In genomic region chr3:4392992-4393391, GRCh38 we compare ENCODE assay signal across 16 cellular contexts.
A peak's percentile ranks its signal among the peaks of the same experiment; 100 is the strongest.
DNase-seq lines count a peak whose midpoint lies in the region; ATAC-seq and TF ChIP-seq lines count a peak whose summit lies in the region.
"Had no signal": no experiment of that assay in that cellular context is flagged by ENCODE, and none has a peak within 500 bp of the region (broad histone marks: within the 10 kb centered on the region; RNA-seq: fewer than 3 reads in every experiment).

No MANE protein-coding gene starts in this region.

- H3K27me3 ChIP-seq in esophagus muscularis mucosa (no peaks in the 10 kb centered on the region), SK-N-SH (ENCODE audit: insufficient read depth) (no peaks in the 10 kb centered on the region)

- H3K4me2 ChIP-seq in SK-N-SH, result no peak overlapping the region

- no peak for TF ChIP-seq CTCF in NB4 (IDR thresholded peaks at IDR 0.05; ENCODE audit: low read depth, low read length)
- no peak for TF ChIP-seq CTCF in esophagus muscularis mucosa (IDR thresholded peaks at IDR 0.05)
- no peak for TF ChIP-seq CTCF in SK-N-SH (IDR thresholded peaks at IDR 0.05)

- WGBS in esophagus muscularis mucosa, result 94% methylated on average over 5 of the region's 5 CpGs
- WGBS in SK-N-SH (ENCODE audit: low lambda C conversion rate), result 95% methylated on average over 5 of the region's 5 CpGs

- H3K27me3 Mint-ChIP-seq in activated CD8-positive, alpha-beta memory T cell treated with anti-CD3 and anti-CD28 coated beads, Interleukin-2, amount 10 ng/mL, durations not matched to agents 7 days and 5 days, result no peaks in the 10 kb centered on the region
- H3K27me3 Mint-ChIP-seq: CD4-positive, CD25-positive, alpha-beta regulatory T cell had no signal

- TF ChIP-seq EP300 in esophagus muscularis mucosa (IDR thresholded peaks at IDR 0.05) (no peak), SK-N-SH (IDR thresholded peaks at IDR 0.05; ENCODE audit: borderline replicate concordance in 1 of 2, low read depth in 1 of 2, low read length in 1 of 2) (no peak)

- no peaks in the 10 kb centered on the region for H3K79me2 ChIP-seq in SK-N-SH (ENCODE audit: insufficient read depth)

- H3K9me2 ChIP-seq in SK-N-SH, result no peaks in the 10 kb centered on the region

- no peak overlapping the region for H3K4me3 Mint-ChIP-seq in activated CD8-positive, alpha-beta memory T cell treated with anti-CD3 and anti-CD28 coated beads, Interleukin-2, amount 10 ng/mL, durations not matched to agents 7 days and 5 days
- H3K4me3 Mint-ChIP-seq: CD4-positive, CD25-positive, alpha-beta regulatory T cell had no signal

- H3K4me1 ChIP-seq in esophagus muscularis mucosa (no peaks in the 10 kb centered on the region), SK-N-SH (ENCODE audit: control insufficient read depth in 1 of 2, insufficient read depth in 2 of 2, low read depth in 1 of 2, low read length in 1 of 2) (peaks cover 0 to 5% of the 10 kb centered on the region in 2 experiments; a peak in 1 of 4 replicates)

- H3K9ac ChIP-seq in SK-N-SH, result no peak overlapping the region

- CTCF ChIA-PET in activated CD8-positive, alpha-beta memory T cell treated with anti-CD3 and anti-CD28 coated beads, Interleukin-2, amount 10 ng/mL, durations not matched to agents 7 days and 5 days (lab: Charles Lee), result interaction anchor here (1.1 to 3.7 kb wide), 5 partner anchors 17 to 241 kb away, joined by 3 to 23 read pairs (median 11); partner anchors contain the start of gene ITPR1
- CTCF ChIA-PET in SK-N-SH (lab: Yijun Ruan, JAX), result interaction anchor here (1.2 to 1.5 kb wide), 2 partner anchors 42 to 240 kb away, joined by 3 to 4 read pairs; no protein-coding TSS in a partner anchor

- peaks cover 13% of the 10 kb centered on the region for H3K9me3 Mint-ChIP-seq in activated CD8-positive, alpha-beta memory T cell treated with anti-CD3 and anti-CD28 coated beads, Interleukin-2, amount 10 ng/mL, durations not matched to agents 7 days and 5 days (ENCODE audit: low read depth)

- intact Hi-C loops in esophagus muscularis mucosa (cut with DNase I), result no loop called here

- DNase-seq in activated CD8-positive, alpha-beta memory T cell treated with anti-CD3 and anti-CD28 coated beads, Interleukin-2, amount 10 ng/mL, durations not matched to agents 7 days and 5 days, result no peak
- no peak for DNase-seq in activated CD8-positive, alpha-beta memory T cell treated with anti-CD3 and anti-CD28 coated beads, Interleukin-2, amount 50 U/mL, for 4 hours
- peak; percentile 7 for DNase-seq in NB4 (ENCODE audit: low read depth)
- DNase-seq in esophagus muscularis mucosa (ENCODE audit: extremely low spot score), result peak; percentile 42
- no peak for DNase-seq in SK-N-SH
- no peak for DNase-seq in HK-2 (ENCODE audit: unreplicated experiment)
- DNase-seq in cerebellum (ENCODE audit: low spot score), result no peak
- DNase-seq: CD4-positive, CD25-positive, alpha-beta regulatory T cell; Kasumi-1; NCI-H1048; NCI-H1436 treated with DMSO at 0.1 percent for 48 hours; NCI-H1930; NCI-H2107; NCI-H524; NCI-H748 treated with DMSO at 0.1 percent for 48 hours; PC-3 had no signal

- TF ChIP-seq POLR2A in NB4 (IDR thresholded peaks at IDR 0.05; ENCODE audit: extremely low read depth, insufficient read length) (no peak), esophagus muscularis mucosa (IDR thresholded peaks at IDR 0.05; ENCODE audit: low read depth) (no peak)

- H3K36me3 ChIP-seq in esophagus muscularis mucosa, result peaks cover 0 to 17% (median 2%) of the 10 kb centered on the region in 4 donors
- no peaks in the 10 kb centered on the region for H3K36me3 ChIP-seq in SK-N-SH (replicated peaks in 1 of 2; ENCODE audit: control insufficient read depth in 1 of 2, insufficient read depth in 2 of 2, low read length in 1 of 2)

- peaks cover 54% of the 10 kb centered on the region for H3K36me3 Mint-ChIP-seq in activated CD8-positive, alpha-beta memory T cell treated with anti-CD3 and anti-CD28 coated beads, Interleukin-2, amount 10 ng/mL, durations not matched to agents 7 days and 5 days

- peak overlapping the region; percentile 57 for H3K27ac Mint-ChIP-seq in activated CD8-positive, alpha-beta memory T cell treated with anti-CD3 and anti-CD28 coated beads, Interleukin-2, amount 10 ng/mL, durations not matched to agents 7 days and 5 days
- H3K27ac Mint-ChIP-seq: CD4-positive, CD25-positive, alpha-beta regulatory T cell had no signal

- POLR2A ChIA-PET in SK-N-SH (lab: Yijun Ruan, JAX), result no interaction called here

- H4K20me1 ChIP-seq in SK-N-SH (ENCODE audit: insufficient read depth), result no peaks in the 10 kb centered on the region

- H3K27ac ChIP-seq in esophagus muscularis mucosa (replicated peaks in 1 of 4) (no peak overlapping the region), SK-N-SH (ENCODE audit: low read depth in 2 of 2, low read length in 1 of 2) (no peak overlapping the region)

- H3K4me3 ChIP-seq in NB4 (ENCODE audit: low read depth, low read length) (no peak overlapping the region), esophagus muscularis mucosa (no peak overlapping the region), SK-N-SH (ENCODE audit: low read depth in 2 of 2, low read length in 1 of 2) (no peak overlapping the region)

- no peaks in the 10 kb centered on the region for H3K9me3 ChIP-seq in esophagus muscularis mucosa
- H3K9me3 ChIP-seq in SK-N-SH, result no peaks in the 10 kb centered on the region

- no peaks in the 10 kb centered on the region for H3F3A ChIP-seq in SK-N-SH (replicated peaks; ENCODE audit: insufficient read depth)

- peaks cover 60% of the 10 kb centered on the region for H3K4me1 Mint-ChIP-seq in activated CD8-positive, alpha-beta memory T cell treated with anti-CD3 and anti-CD28 coated beads, Interleukin-2, amount 10 ng/mL, durations not matched to agents 7 days and 5 days

- H2AFZ ChIP-seq in SK-N-SH (ENCODE audit: low read depth), result no peak overlapping the region

- ATAC-seq in activated CD8-positive, alpha-beta memory T cell treated with anti-CD3 and anti-CD28 coated beads, Interleukin-2, amount 10 ng/mL, durations not matched to agents 7 days and 5 days, result no peak
- ATAC-seq: PC-3 had no signal

- TF ChIP-seq RAD21 in SK-N-SH (IDR thresholded peaks at IDR 0.05; ENCODE audit: low read length), result no peak

TF ChIP-seq in SK-N-SH, 30 proteins besides CTCF, POLR2A, EP300 and RAD21:
- TF ChIP-seq FOSL2 (IDR thresholded peaks at IDR 0.05; ENCODE audit: borderline replicate concordance, low read depth) (no peak), MAX (IDR thresholded peaks at IDR 0.05; ENCODE audit: low read depth) (no peak), RXRA (IDR thresholded peaks at IDR 0.05; ENCODE audit: borderline replicate concordance, low read depth) (no peak), EZH2phosphoT487 (IDR thresholded peaks at IDR 0.05; ENCODE audit: borderline replicate concordance, low read depth) (no peak), GATA2 (CRISPR knock-in tag; IDR thresholded peaks at IDR 0.05) (no peak), TEAD4 (IDR thresholded peaks at IDR 0.05; ENCODE audit: borderline replicate concordance, insufficient read depth) (no peak), GABPA (IDR thresholded peaks at IDR 0.05; ENCODE audit: low read depth) (no peak), SIN3A (IDR thresholded peaks at IDR 0.05; ENCODE audit: borderline replicate concordance, low read depth, low read length) (no peak), NFIC (IDR thresholded peaks at IDR 0.05; ENCODE audit: borderline replicate concordance) (no peak), SMC3 (IDR thresholded peaks at IDR 0.05; ENCODE audit: low read depth, low read length) (no peak), TAF1 (IDR thresholded peaks at IDR 0.05; ENCODE audit: borderline replicate concordance, low read depth, low read length) (no peak), MXI1 (IDR thresholded peaks at IDR 0.05; ENCODE audit: low read depth, low read length) (no peak), IRF3 (IDR thresholded peaks at IDR 0.05; ENCODE audit: low read depth, low read length) (no peak), MEF2A (IDR thresholded peaks at IDR 0.05; ENCODE audit: borderline replicate concordance, low read depth) (no peak), YY1 (IDR thresholded peaks at IDR 0.05; ENCODE audit: low read depth) (no peak), ELF1 (IDR thresholded peaks at IDR 0.05) (no peak), POLR2AphosphoS5 (IDR thresholded peaks at IDR 0.05; ENCODE audit: low read depth, low read length) (no peak), USF1 (IDR thresholded peaks at IDR 0.05; ENCODE audit: borderline replicate concordance, low read depth) (no peak), TCF12 (IDR thresholded peaks at IDR 0.05) (no peak), RFX5 (IDR thresholded peaks at IDR 0.05; ENCODE audit: low read length) (no peak)

Comparison
In these comparisons a context has a peak if more than half of its experiments do, and no peak if none do; other contexts are left out.
1. DNase-seq: peak in NB4 (single experiment) and esophagus muscularis mucosa (single experiment); none in activated CD8-positive, alpha-beta memory T cell treated with anti-CD3 and anti-CD28 coated beads, Interleukin-2, amount 10 ng/mL, durations not matched to agents 7 days and 5 days (single experiment), activated CD8-positive, alpha-beta memory T cell treated with anti-CD3 and anti-CD28 coated beads, Interleukin-2, amount 50 U/mL, for 4 hours (single experiment), SK-N-SH (single experiment), HK-2 (single experiment) and cerebellum (single experiment).